8 cellular contexts compared by ENCODE assay signal in the genomic region with DNA sequence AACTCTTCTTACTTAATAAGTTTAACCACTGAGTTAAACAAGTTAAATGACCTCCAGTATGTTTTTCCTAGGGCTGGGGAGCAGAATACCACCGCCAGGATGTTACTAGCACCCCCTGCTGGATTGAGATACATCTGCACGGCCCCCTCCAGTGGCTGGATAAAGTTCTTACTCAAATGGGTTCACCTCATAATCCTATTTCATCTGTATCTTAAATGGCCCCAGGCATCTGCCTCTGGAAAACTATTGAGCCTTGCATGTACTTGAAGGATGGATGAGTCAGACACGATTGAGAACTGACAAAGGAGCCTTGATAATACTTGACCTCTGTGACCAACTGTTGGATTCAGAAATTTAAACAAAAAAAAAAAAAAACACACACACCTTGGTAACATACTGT.
DNase-seq lines count a peak whose midpoint lies in the region; ATAC-seq and TF ChIP-seq lines count a peak whose summit lies in the region.

No MANE protein-coding gene starts in this region.

- H3K36me3 ChIP-seq in BE2C = peaks cover 18% of the 10 kb centered on the region

- H3K9me3 Mint-ChIP-seq in nephron progenitor cell (peaks cover 8% of the 10 kb centered on the region), type B pancreatic cell (peaks cover 4% of the 10 kb centered on the region)

- H3K27me3 ChIP-seq in BE2C = no peaks in the 10 kb centered on the region

- H3K4me3 Mint-ChIP-seq in nephron progenitor cell (no peak overlapping the region), type B pancreatic cell (no peak overlapping the region)

- TF ChIP-seq CTCF in BE2C (IDR thresholded peaks at IDR 0.05; ENCODE audit: low read depth, low read length) = peak; percentile 99
- TF ChIP-seq CTCF in nephron progenitor cell (IDR thresholded peaks at IDR 0.05) = peak; percentile 72
- peak; percentile 86 for TF ChIP-seq CTCF in type B pancreatic cell (conservative IDR thresholded peaks at IDR 0.05)

- H3K36me3 Mint-ChIP-seq in nephron progenitor cell (ENCODE audit: low read depth) (peaks cover 95% of the 10 kb centered on the region), type B pancreatic cell (peaks cover 41% of the 10 kb centered on the region)

- H3K4me1 Mint-ChIP-seq in nephron progenitor cell = no peaks in the 10 kb centered on the region
- H3K4me1 Mint-ChIP-seq in type B pancreatic cell (ENCODE audit: unreplicated experiment) = no peaks in the 10 kb centered on the region

- DNase-seq in BE2C (peak; percentile 62), NCI-H82 (lab: John Stamatoyannopoulos, UW) (peak; percentile 79), fibroblast of gingiva (ENCODE audit: low read depth) (peak; percentile 64), nephron progenitor cell (peak; percentile 51), type B pancreatic cell (ENCODE audit: extremely low spot score, unreplicated experiment) (no peak)
- peak; percentile 4 for DNase-seq in activated CD8-positive, alpha-beta memory T cell treated with anti-CD3 and anti-CD28 coated beads, Interleukin-2, amount 50 U/mL, for 1 hour (ENCODE audit: extremely low read depth)

- H3K27ac Mint-ChIP-seq in nephron progenitor cell (no peak overlapping the region), type B pancreatic cell (no peak overlapping the region)

- no peaks in the 10 kb centered on the region for H3K27me3 Mint-ChIP-seq in nephron progenitor cell (ENCODE audit: low read depth, poor library complexity)
- H3K27me3 Mint-ChIP-seq in type B pancreatic cell = no peaks in the 10 kb centered on the region

- ATAC-seq in GM18909 (IDR thresholded peaks at IDR 0.05; ENCODE audit: poor library complexity, unreplicated experiment) (peak; percentile 92), HG03139 (IDR thresholded peaks at IDR 0.05; ENCODE audit: unreplicated experiment) (peak; percentile 81)

- no peak overlapping the region for H3K4me3 ChIP-seq in BE2C (ENCODE audit: low read depth, low read length)

- peaks cover 5% of the 10 kb centered on the region; the same call in 1 of the 2 replicates for H3K4me1 ChIP-seq in BE2C

- H3K9me3 ChIP-seq in BE2C = no peaks in the 10 kb centered on the region
